ENCODE assay signal across 11 cellular contexts in the genomic region with DNA sequence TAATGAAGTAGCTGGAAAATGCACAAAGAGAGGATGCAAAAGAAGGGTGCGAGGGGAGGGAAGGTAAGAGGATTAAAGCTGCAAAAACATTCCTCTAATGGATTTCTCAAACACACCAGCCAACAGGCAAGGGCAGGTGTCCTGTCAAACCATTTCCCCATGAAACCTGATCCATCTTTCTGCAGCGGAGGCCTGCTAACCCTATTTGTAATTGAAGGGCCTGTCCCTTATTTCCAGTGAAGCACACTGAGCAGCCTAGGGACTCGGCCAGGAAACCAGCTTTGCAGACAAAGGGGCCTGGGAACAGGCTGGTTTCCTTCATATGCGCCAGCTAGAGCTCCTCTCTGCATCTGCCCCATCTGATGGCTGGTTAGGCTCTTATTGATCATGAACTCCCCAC. TPM values are rescaled to one million over a fixed set of nuclear protein-coding genes. Genes with fewer than 3 reads are reported as not detected.
DNase-seq lines count a peak whose midpoint lies in the region; TF ChIP-seq lines count a peak whose summit lies in the region.
"Had no signal": no experiment of that assay in that cellular context is flagged by ENCODE, and none has a peak within 500 bp of the region (broad histone marks: within the 10 kb centered on the region; RNA-seq: fewer than 3 reads in every experiment).

No MANE protein-coding gene starts in this region.

- peak; percentile 76 for DNase-seq in NCI-H1092 (lab: John Stamatoyannopoulos, UW)
- peak; percentile 54 for DNase-seq in NCI-H526 treated with DMSO at 0.1 percent for 48 hours (lab: John Stamatoyannopoulos, UW)
- peak; percentile 43 for DNase-seq in iPS DF 6.9 (ENCODE audit: low read depth, low spot score)
- DNase-seq in stomach, result no peak
- DNase-seq in cerebellum (ENCODE audit: low spot score), result no peak
- DNase-seq in effector memory CD4-positive, alpha-beta T cell, result no peak
- no peak for DNase-seq in HuH-7 (ENCODE audit: low spot score)
- DNase-seq: activated CD4-positive, alpha-beta T cell treated with anti-CD3 and anti-CD28 coated beads, Interleukin-2, amount 50 U/mL, for 4 hours; activated naive CD4-positive, alpha-beta T cell treated with anti-CD3 and anti-CD28 coated beads, Interleukin-2, amount 50 U/mL, for 16 hours; Caco-2 had no signal

- no peak overlapping the region for H3K4me3 ChIP-seq in iPS DF 6.9 (ENCODE audit: low read length)
- no peak overlapping the region for H3K4me3 ChIP-seq in stomach
- no peak overlapping the region for H3K4me3 ChIP-seq in effector memory CD4-positive, alpha-beta T cell (ENCODE audit: insufficient read depth, low read depth, low read length, poor library complexity, severe bottlenecking)

- TF ChIP-seq CTCF in stomach (IDR thresholded peaks at IDR 0.05), result no peak

- H3K4me1 ChIP-seq in iPS DF 6.9 (ENCODE audit: control insufficient read depth, insufficient read depth, low read length), result peaks cover 11% of the 10 kb centered on the region
- peaks cover 0 to 82% (median 22%) of the 10 kb centered on the region in 4 donors for H3K4me1 ChIP-seq in stomach
- no peaks in the 10 kb centered on the region for H3K4me1 ChIP-seq in effector memory CD4-positive, alpha-beta T cell (ENCODE audit: control insufficient read depth, insufficient read depth, low read length, poor library complexity, severe bottlenecking)
- H3K4me1 ChIP-seq: Caco-2 had no signal

- TF ChIP-seq EP300 in stomach (IDR thresholded peaks at IDR 0.05), result no peak

- WGBS in iPS DF 6.9 (ENCODE audit: insufficient coverage, insufficient read length), result no CpG with 5 or more reads among the region's 4 CpGs
- WGBS in stomach, 5 donors, result 64 to 77% (median 71%) methylated on average over 4 of the region's 4 CpGs

- intact Hi-C loops in stomach (cut with DNase I; ENCODE audit: low total_unique reads), result no loop called here

- H3K27ac ChIP-seq in iPS DF 6.9 (ENCODE audit: low read length) (no peak overlapping the region), stomach (peak overlapping the region in 3 of 5 donors; percentile 3 to 47 (median 18))
- no peak overlapping the region for H3K27ac ChIP-seq in effector memory CD4-positive, alpha-beta T cell (ENCODE audit: insufficient read depth, low read length, poor library complexity, severe bottlenecking)
- H3K27ac ChIP-seq: neutrophil had no signal

- no peaks in the 10 kb centered on the region for H3K27me3 ChIP-seq in iPS DF 6.9 (ENCODE audit: control insufficient read depth, insufficient read depth, low read length)
- no peaks in the 10 kb centered on the region for H3K27me3 ChIP-seq in stomach
- no peaks in the 10 kb centered on the region for H3K27me3 ChIP-seq in effector memory CD4-positive, alpha-beta T cell (replicated peaks; ENCODE audit: control insufficient read depth, insufficient read depth, low read length, poor library complexity, severe bottlenecking)

- TF ChIP-seq POLR2A in stomach (IDR thresholded peaks at IDR 0.05), result no peak

- no peaks in the 10 kb centered on the region for H3K9me3 ChIP-seq in iPS DF 6.9 (ENCODE audit: control insufficient read depth, insufficient read depth, low read length)
- no peaks in the 10 kb centered on the region for H3K9me3 ChIP-seq in stomach
- no peaks in the 10 kb centered on the region for H3K9me3 ChIP-seq in effector memory CD4-positive, alpha-beta T cell (ENCODE audit: control insufficient read depth, low read length)
- H3K9me3 ChIP-seq: Caco-2, neutrophil had no signal

- H3K36me3 ChIP-seq in iPS DF 6.9 (ENCODE audit: control insufficient read depth, insufficient read depth, low read length) (no peaks in the 10 kb centered on the region), stomach (peaks cover 10 to 11% (median 10%) of the 10 kb centered on the region in 4 donors)
- H3K36me3 ChIP-seq in effector memory CD4-positive, alpha-beta T cell (ENCODE audit: control insufficient read depth, insufficient read depth, low read length), result no peaks in the 10 kb centered on the region
- H3K36me3 ChIP-seq: neutrophil had no signal

RNA-seq across cellular contexts. Expression of gene BOC, which starts 52.9 kb away (rescaled TPM):
- total RNA-seq in stomach, result 10 to 100 TPM in 4 of 5 donors, 1 to 10 TPM in 1; 9.8 to 51.3 (median 32.2) TPM
- polyA plus RNA-seq in stomach, result 10 to 100 TPM in 1 of 3 donors, 1 to 10 TPM in 2; 5.2 to 17.5 (median 8.8) TPM
- total RNA-seq in cerebellum, result 88.6 TPM

Comparison
In these comparisons a context has a peak if more than half of its experiments do, and no peak if none do; other contexts are left out.
1. DNase-seq: peak in NCI-H1092 (single experiment), NCI-H526 treated with DMSO at 0.1 percent for 48 hours (single experiment) and iPS DF 6.9 (single experiment); none in stomach (single experiment), cerebellum (single experiment), effector memory CD4-positive, alpha-beta T cell (0 of 3) and HuH-7 (single experiment).
2. H3K27ac ChIP-seq: peak in stomach (3 of 5); none in iPS DF 6.9 (single experiment) and effector memory CD4-positive, alpha-beta T cell (single experiment).